In genomic region chr7:70786076-70786475, GRCh38 we compare ENCODE assay signal across 24 cellular contexts.
DNase-seq lines count a peak whose midpoint lies in the region; ATAC-seq and TF ChIP-seq lines count a peak whose summit lies in the region.
"Had no signal": no experiment of that assay in that cellular context is flagged by ENCODE, and none has a peak within 500 bp of the region (broad histone marks: within the 10 kb centered on the region; RNA-seq: fewer than 3 reads in every experiment).

No MANE protein-coding gene starts in this region.

- no peak for TF ChIP-seq CTCF in endodermal cell (conservative IDR thresholded peaks at IDR 0.05)

- H3K27ac Mint-ChIP-seq in CD8-positive, alpha-beta memory T cell = peak overlapping the region in 7 of 8 donors; percentile 38 to 96 (median 90)
- H3K27ac Mint-ChIP-seq in activated T-helper 17 cell treated with anti-CD3 and anti-CD28 coated beads, Interleukin-2, amount 50 U/mL, for 72 hours = peak overlapping the region; percentile 94
- H3K27ac Mint-ChIP-seq in endodermal cell = no peak overlapping the region
- no peak overlapping the region for H3K27ac Mint-ChIP-seq in activated CD8-positive, alpha-beta T cell treated with anti-CD3 and anti-CD28 coated beads, Interleukin-2, amount 10 ng/mL, durations not matched to agents 7 days and 5 days
- H3K27ac Mint-ChIP-seq: CD8-positive, alpha-beta T cell; IgD-negative memory B cell had no signal

- no peak for ATAC-seq in activated T-helper 17 cell treated with anti-CD3 and anti-CD28 coated beads, Interleukin-2, amount 50 U/mL, for 72 hours (replicated peaks)
- no peak for ATAC-seq in activated CD8-positive, alpha-beta T cell treated with anti-CD3 and anti-CD28 coated beads, Interleukin-2, amount 10 ng/mL, durations not matched to agents 7 days and 5 days
- ATAC-seq: CD8-positive, alpha-beta T cell; PC-3 had no signal

- peaks cover 17 to 93% (median 19%) of the 10 kb centered on the region in 3 donors for H3K36me3 Mint-ChIP-seq in CD8-positive, alpha-beta memory T cell
- peaks cover 60% of the 10 kb centered on the region for H3K36me3 Mint-ChIP-seq in activated T-helper 17 cell treated with anti-CD3 and anti-CD28 coated beads, Interleukin-2, amount 50 U/mL, for 72 hours (ENCODE audit: low read depth)
- H3K36me3 Mint-ChIP-seq in endodermal cell (ENCODE audit: low read depth) = peaks cover 88% of the 10 kb centered on the region
- peaks cover 31% of the 10 kb centered on the region for H3K36me3 Mint-ChIP-seq in activated CD8-positive, alpha-beta T cell treated with anti-CD3 and anti-CD28 coated beads, Interleukin-2, amount 10 ng/mL, durations not matched to agents 7 days and 5 days (ENCODE audit: low read depth)

- H3K4me3 Mint-ChIP-seq in CD8-positive, alpha-beta memory T cell = no peak overlapping the region
- H3K4me3 Mint-ChIP-seq in activated T-helper 17 cell treated with anti-CD3 and anti-CD28 coated beads, Interleukin-2, amount 50 U/mL, for 72 hours = peak overlapping the region; percentile 79
- no peak overlapping the region for H3K4me3 Mint-ChIP-seq in endodermal cell
- no peak overlapping the region for H3K4me3 Mint-ChIP-seq in activated CD8-positive, alpha-beta T cell treated with anti-CD3 and anti-CD28 coated beads, Interleukin-2, amount 10 ng/mL, durations not matched to agents 7 days and 5 days
- H3K4me3 Mint-ChIP-seq: CD8-positive, alpha-beta T cell; IgD-negative memory B cell had no signal

- H3K36me3 ChIP-seq in CD8-positive, alpha-beta memory T cell (ENCODE audit: insufficient read depth, low read length) = no peaks in the 10 kb centered on the region
- peaks cover 94% of the 10 kb centered on the region for H3K36me3 ChIP-seq in endodermal cell (ENCODE audit: control insufficient read depth, insufficient read depth, low read length)

- peaks cover 4 to 35% (median 22%) of the 10 kb centered on the region in 3 donors for H3K4me1 Mint-ChIP-seq in CD8-positive, alpha-beta memory T cell
- H3K4me1 Mint-ChIP-seq in activated T-helper 17 cell treated with anti-CD3 and anti-CD28 coated beads, Interleukin-2, amount 50 U/mL, for 72 hours = peaks cover 21% of the 10 kb centered on the region
- H3K4me1 Mint-ChIP-seq in endodermal cell = no peaks in the 10 kb centered on the region
- no peaks in the 10 kb centered on the region for H3K4me1 Mint-ChIP-seq in activated CD8-positive, alpha-beta T cell treated with anti-CD3 and anti-CD28 coated beads, Interleukin-2, amount 10 ng/mL, durations not matched to agents 7 days and 5 days (ENCODE audit: low read depth)
- H3K4me1 Mint-ChIP-seq: IgD-negative memory B cell had no signal

- H3K9ac ChIP-seq in endodermal cell (ENCODE audit: extremely low read depth, low read length, poor library complexity, severe bottlenecking) = no peak overlapping the region
- H3K9ac ChIP-seq: BLaER1 treated with 17β-estradiol and CSF1 and Interleukin-3, amounts not matched to agents 10 nM and 100 nM; KMS-11 had no signal

- DNase-seq in CD8-positive, alpha-beta memory T cell = no peak
- DNase-seq in endodermal cell (peak; percentile 17), smooth muscle cell of the brain vasculature (ENCODE audit: low read depth, low spot score) (peak; percentile 75), DMS153 (lab: John Stamatoyannopoulos, UW) (no peak), epidermal melanocyte (ENCODE audit: insufficient read length, low spot score) (no peak)
- DNase-seq in activated CD8-positive, alpha-beta T cell treated with anti-CD3 and anti-CD28 coated beads, Interleukin-2, amount 10 ng/mL, durations not matched to agents 7 days and 5 days = no peak
- DNase-seq: AML-193; CD8-positive, alpha-beta T cell; DMS 273 treated with DMSO at 0.1 percent for 48 hours; DMS79 treated with DMSO at 0.1 percent for 48 hours; MM.1S; NCI-H2029 treated with DMSO at 0.1 percent for 48 hours; NCI-H446 treated with DMSO at 0.1 percent for 48 hours; NCI-H526; NCI-H82; NK-92 treated with Interleukin-12 subunit alpha and Interleukin-12 subunit beta, amount 100 ng/mL, for 24 hours; PC-3; SJCRH30 had no signal

- POLR2A ChIA-PET in CD8-positive, alpha-beta memory T cell (lab: Charles Lee) = no interaction called here
- POLR2A ChIA-PET in activated CD8-positive, alpha-beta T cell treated with anti-CD3 and anti-CD28 coated beads, Interleukin-2, amount 10 ng/mL, durations not matched to agents 7 days and 5 days (lab: Charles Lee) = no interaction called here

- H3K9me3 Mint-ChIP-seq in CD8-positive, alpha-beta memory T cell = peaks cover 0 to 2% (median 0%) of the 10 kb centered on the region in 5 donors
- H3K9me3 Mint-ChIP-seq in activated T-helper 17 cell treated with anti-CD3 and anti-CD28 coated beads, Interleukin-2, amount 50 U/mL, for 72 hours = no peaks in the 10 kb centered on the region
- H3K9me3 Mint-ChIP-seq in endodermal cell = no peaks in the 10 kb centered on the region
- H3K9me3 Mint-ChIP-seq in activated CD8-positive, alpha-beta T cell treated with anti-CD3 and anti-CD28 coated beads, Interleukin-2, amount 10 ng/mL, durations not matched to agents 7 days and 5 days (ENCODE audit: insufficient read depth) = no peaks in the 10 kb centered on the region
- H3K9me3 Mint-ChIP-seq: CD8-positive, alpha-beta T cell; IgD-negative memory B cell had no signal

- no peaks in the 10 kb centered on the region for H3K4me1 ChIP-seq in CD8-positive, alpha-beta memory T cell (ENCODE audit: insufficient read depth, low read length)
- H3K4me1 ChIP-seq in endodermal cell (ENCODE audit: control insufficient read depth, insufficient read depth, low read length) = no peaks in the 10 kb centered on the region
- H3K4me1 ChIP-seq: A549; BLaER1 treated with 17β-estradiol and CSF1 and Interleukin-3, amounts not matched to agents 10 nM and 100 nM; SJCRH30 had no signal

- no peaks in the 10 kb centered on the region for H3K27me3 Mint-ChIP-seq in CD8-positive, alpha-beta memory T cell
- H3K27me3 Mint-ChIP-seq in activated T-helper 17 cell treated with anti-CD3 and anti-CD28 coated beads, Interleukin-2, amount 50 U/mL, for 72 hours = no peaks in the 10 kb centered on the region
- no peaks in the 10 kb centered on the region for H3K27me3 Mint-ChIP-seq in endodermal cell (ENCODE audit: insufficient read depth)
- H3K27me3 Mint-ChIP-seq in activated CD8-positive, alpha-beta T cell treated with anti-CD3 and anti-CD28 coated beads, Interleukin-2, amount 10 ng/mL, durations not matched to agents 7 days and 5 days (ENCODE audit: low read depth) = no peaks in the 10 kb centered on the region
- H3K27me3 Mint-ChIP-seq: IgD-negative memory B cell had no signal

- no peak overlapping the region for H3K4me3 ChIP-seq in CD8-positive, alpha-beta memory T cell (ENCODE audit: low read length)
- H3K4me3 ChIP-seq in endodermal cell (ENCODE audit: low read length) = no peak overlapping the region
- H3K4me3 ChIP-seq: A549; BLaER1 treated with 17β-estradiol and CSF1 and Interleukin-3, amounts not matched to agents 10 nM and 100 nM; SJCRH30 had no signal

- no peaks in the 10 kb centered on the region for H3K27me3 ChIP-seq in CD8-positive, alpha-beta memory T cell (ENCODE audit: insufficient read depth, low read length, poor library complexity, severe bottlenecking)
- H3K27me3 ChIP-seq in endodermal cell (ENCODE audit: control insufficient read depth, insufficient read depth, low read length, poor library complexity, severe bottlenecking) = no peaks in the 10 kb centered on the region
- H3K27me3 ChIP-seq: BLaER1 treated with 17β-estradiol and CSF1 and Interleukin-3, amounts not matched to agents 10 nM and 100 nM; SJCRH30 had no signal

- no peaks in the 10 kb centered on the region for H3K9me3 ChIP-seq in CD8-positive, alpha-beta memory T cell (ENCODE audit: low read length)
- no peaks in the 10 kb centered on the region for H3K9me3 ChIP-seq in endodermal cell (ENCODE audit: control insufficient read depth, low read length)
- H3K9me3 ChIP-seq: A549; BLaER1 treated with 17β-estradiol and CSF1 and Interleukin-3, amounts not matched to agents 10 nM and 100 nM; SJCRH30 had no signal

- 94 to 100% methylated on average over 3 to 6 of the region's 6 CpGs for WGBS in endodermal cell (ENCODE audit: insufficient coverage in 1 of 2, insufficient read length in 1 of 2), 2 experiments

- no peak overlapping the region for H3K27ac ChIP-seq in CD8-positive, alpha-beta memory T cell (ENCODE audit: low read depth, low read length)
- no peak overlapping the region for H3K27ac ChIP-seq in endodermal cell (ENCODE audit: low read depth, low read length)
- H3K27ac ChIP-seq: A549; BLaER1 treated with 17β-estradiol and CSF1 and Interleukin-3, amounts not matched to agents 10 nM and 100 nM; HL-60; KMS-11; SJCRH30 had no signal

- CTCF ChIA-PET in CD8-positive, alpha-beta memory T cell (lab: Charles Lee) = no interaction called here
- CTCF ChIA-PET in activated CD8-positive, alpha-beta T cell treated with anti-CD3 and anti-CD28 coated beads, Interleukin-2, amount 10 ng/mL, durations not matched to agents 7 days and 5 days (lab: Charles Lee) = no interaction called here

Comparison
In these comparisons a context has a peak if more than half of its experiments do, and no peak if none do; other contexts are left out.
1. DNase-seq: peak in endodermal cell (single experiment) and smooth muscle cell of the brain vasculature (single experiment); none in CD8-positive, alpha-beta memory T cell (0 of 5), DMS153 (single experiment), activated CD8-positive, alpha-beta T cell treated with anti-CD3 and anti-CD28 coated beads, Interleukin-2, amount 10 ng/mL, durations not matched to agents 7 days and 5 days (single experiment) and epidermal melanocyte (single experiment).
2. H3K27ac Mint-ChIP-seq: peak in CD8-positive, alpha-beta memory T cell (7 of 8) and activated T-helper 17 cell treated with anti-CD3 and anti-CD28 coated beads, Interleukin-2, amount 50 U/mL, for 72 hours (single experiment); none in endodermal cell (single experiment) and activated CD8-positive, alpha-beta T cell treated with anti-CD3 and anti-CD28 coated beads, Interleukin-2, amount 10 ng/mL, durations not matched to agents 7 days and 5 days (single experiment).